ENCODE assay signal across 1 cellular context in the genomic region with DNA sequence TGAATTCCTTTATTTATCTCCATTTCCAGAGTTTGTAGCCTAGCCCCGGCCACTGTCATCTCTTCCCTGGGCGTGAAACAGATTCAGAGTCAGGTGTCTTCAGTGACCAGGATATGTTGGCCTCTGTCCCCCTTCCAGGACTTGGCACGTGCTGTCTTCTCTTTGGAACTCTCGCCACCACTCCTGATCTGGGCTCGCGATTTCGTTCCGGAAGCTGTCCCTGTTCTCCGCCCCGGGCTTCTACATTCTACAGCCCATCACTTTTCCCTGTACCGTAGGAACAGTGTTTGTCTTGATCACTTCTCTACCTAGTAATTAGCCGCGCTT.
TF ChIP-seq lines count a peak whose summit lies in the region.

No MANE protein-coding gene starts in this region.

TF ChIP-seq in GM12878, 131 proteins besides CTCF, POLR2A, EP300 and RAD21:
- no peak for TF ChIP-seq NBN (IDR thresholded peaks at IDR 0.05)
- peak; percentile 50 to 79; a peak in 2 of 4 replicates for TF ChIP-seq BHLHE40 (IDR thresholded peaks at IDR 0.05; ENCODE audit: borderline replicate concordance in 1 of 2, low read depth in 2 of 2, low read length in 1 of 2)
- no peak for TF ChIP-seq CEBPZ (IDR thresholded peaks at IDR 0.05; ENCODE audit: low read depth, low read length)
- TF ChIP-seq ZSCAN29 (IDR thresholded peaks at IDR 0.05) = no peak
- TF ChIP-seq PML (IDR thresholded peaks at IDR 0.05; ENCODE audit: low read length) = 0 out of 2 replicates have a peak, but pooled peaks have one; percentile 3
